Comparison of ENCODE assay signal across 12 cellular contexts in genomic region chr12:10435790-10436189, GRCh38. TPM values are rescaled to one million over a fixed set of nuclear protein-coding genes. Genes with fewer than 3 reads are reported as not detected.
DNase-seq lines count a peak whose midpoint lies in the region; ATAC-seq, FAIRE-seq and TF ChIP-seq lines count a peak whose summit lies in the region.
"Not testable (repeated sequence)": the region's sequence is repeated elsewhere in the genome, so short reads cannot be mapped to it uniquely, and the experiment has no call there.
"Had no signal": no experiment of that assay in that cellular context is flagged by ENCODE, and none has a peak within 500 bp of the region (broad histone marks: within the 10 kb centered on the region; RNA-seq: fewer than 3 reads in every experiment).

KLRC2 (minus strand) TSS chr12:10436010; CDS start chr12:10435986, 24 bp downstream.

- not testable (repeated sequence) for H3K4me3 ChIP-seq in CD8-positive, alpha-beta memory T cell (ENCODE audit: low read length); skeletal muscle satellite cell (ENCODE audit: low read length)

- peak within 1 kb of the TSS; percentile 25 for H3K4me2 ChIP-seq in skeletal muscle satellite cell (ENCODE audit: low read length)

- peak within 1 kb of the TSS in 1 of 8 donors; percentile 34 for H3K27ac Mint-ChIP-seq in CD8-positive, alpha-beta memory T cell
- H3K27ac Mint-ChIP-seq in activated T-cell treated with anti-CD3 and anti-CD28 coated beads, Interleukin-2, amount 50 U/mL, for 24 hours: peak within 1 kb of the TSS; percentile 41
- H3K27ac Mint-ChIP-seq in endothelial cell (ENCODE audit: unreplicated experiment): not testable (repeated sequence)

- H3K9ac ChIP-seq in skeletal muscle satellite cell (ENCODE audit: low read depth, low read length): not testable (repeated sequence)

- TF ChIP-seq CTCF in endothelial cell (IDR thresholded peaks at IDR 0.05; ENCODE audit: unreplicated experiment): not testable (repeated sequence)

- intact Hi-C loops in left colon (cut with DNase I, micrococcal nuclease): not testable (repeated sequence)

- not testable (repeated sequence) for H3K36me3 Mint-ChIP-seq in CD8-positive, alpha-beta memory T cell; activated T-cell treated with anti-CD3 and anti-CD28 coated beads, Interleukin-2, amount 50 U/mL, for 24 hours (ENCODE audit: low read depth); endothelial cell (ENCODE audit: low read depth, unreplicated experiment)

- not testable (repeated sequence) for H3K4me1 ChIP-seq in CD8-positive, alpha-beta memory T cell (ENCODE audit: insufficient read depth, low read length); skeletal muscle satellite cell (ENCODE audit: control insufficient read depth, insufficient read depth, low read length)

- H3K9me3 ChIP-seq in CD8-positive, alpha-beta memory T cell (ENCODE audit: low read length); skeletal muscle satellite cell (replicated peaks; ENCODE audit: low read length): not testable (repeated sequence)

- FAIRE-seq in RCC 7860 (lab: Jason Lieb, UNC): not testable (repeated sequence)

- H3K27me3 ChIP-seq in CD8-positive, alpha-beta memory T cell (ENCODE audit: insufficient read depth, low read length, poor library complexity, severe bottlenecking); skeletal muscle satellite cell (ENCODE audit: control insufficient read depth, insufficient read depth, low read length): not testable (repeated sequence)

- H3K27ac ChIP-seq in CD8-positive, alpha-beta memory T cell (ENCODE audit: low read depth, low read length): not testable (repeated sequence)

- H3K27me3 Mint-ChIP-seq in CD8-positive, alpha-beta memory T cell; activated T-cell treated with anti-CD3 and anti-CD28 coated beads, Interleukin-2, amount 50 U/mL, for 24 hours; endothelial cell (ENCODE audit: unreplicated experiment): not testable (repeated sequence)

- POLR2A ChIA-PET in CD8-positive, alpha-beta memory T cell (lab: Charles Lee): not testable (repeated sequence)

- ATAC-seq in left colon: peak; percentile 85

- not testable (repeated sequence) for H3K4me1 Mint-ChIP-seq in CD8-positive, alpha-beta memory T cell; activated T-cell treated with anti-CD3 and anti-CD28 coated beads, Interleukin-2, amount 50 U/mL, for 24 hours (ENCODE audit: low read depth); endothelial cell (ENCODE audit: unreplicated experiment)

- peak within 1 kb of the TSS in 6 of 7 donors; percentile 3 to 75 (median 60) for H3K4me3 Mint-ChIP-seq in CD8-positive, alpha-beta memory T cell
- H3K4me3 Mint-ChIP-seq in activated T-cell treated with anti-CD3 and anti-CD28 coated beads, Interleukin-2, amount 50 U/mL, for 24 hours; endothelial cell (ENCODE audit: unreplicated experiment): not testable (repeated sequence)

- CTCF ChIA-PET in CD8-positive, alpha-beta memory T cell (lab: Charles Lee): not testable (repeated sequence)

- not testable (repeated sequence) for H3K36me3 ChIP-seq in CD8-positive, alpha-beta memory T cell (ENCODE audit: insufficient read depth, low read length); skeletal muscle satellite cell (ENCODE audit: insufficient read depth, low read length)

- not testable (repeated sequence) for H3K9me3 Mint-ChIP-seq in CD8-positive, alpha-beta memory T cell; activated T-cell treated with anti-CD3 and anti-CD28 coated beads, Interleukin-2, amount 50 U/mL, for 24 hours; endothelial cell (ENCODE audit: unreplicated experiment)

- DNase-seq in CD8-positive, alpha-beta memory T cell: peak in 1 of 5 donors; percentile 26
- peak; percentile 57 for DNase-seq in HT-29 (ENCODE audit: low spot score)
- peak; percentile 57 for DNase-seq in NCI-H146 (lab: John Stamatoyannopoulos, UW)
- peak; percentile 16 for DNase-seq in RCC 7860 (ENCODE audit: low spot score)
- not testable (repeated sequence) for DNase-seq in activated T-cell treated with anti-CD3 and anti-CD28 coated beads, Interleukin-2, amount 50 U/mL, for 24 hours
- peak; percentile 5 for DNase-seq in endothelial cell (ENCODE audit: low spot score)
- peak; percentile 23 to 41 for DNase-seq in left colon

RNA-seq across cellular contexts. Expression of gene KLRC2, which starts in this region (rescaled TPM):
- 1 to 10 TPM; 4.9 to 5.7 TPM for total RNA-seq in CD8-positive, alpha-beta memory T cell
- polyA plus RNA-seq in CD8-positive, alpha-beta memory T cell: 13.3 TPM
- 2.7 and 3.0 TPM in 2 replicates for total RNA-seq in HT-29 (2014; rRNA removed; shearing (Covaris generic))
- total RNA-seq in endothelial cell (ENCODE audit: unreplicated experiment) (not detected), left colon (1 to 10 TPM in 1 of 2 donors, under 1 TPM in 1; 0.89 to 1.7 TPM)
- 0.51 TPM in 1 of 2 replicates, not detected in the other for total RNA-seq in skeletal muscle satellite cell (2012; rRNA removed)
- total RNA-seq: activated T-helper 1 cell treated with anti-CD3 and anti-CD28 coated beads, Interleukin-12 subunit alpha, Interleukin-12 subunit beta, Interleukin-2, Interleukin-4 antibody, amounts not matched to agents 30 ng/mL and 10 ng/mL and 1 ng/mL, durations not matched to agents 14 hours and 24 hours and 36 hours; epithelial cell of proximal tubule had no signal
- polyA plus RNA-seq: AG04450, IgD-negative memory B cell had no signal

Comparison
In these comparisons a context has a peak if more than half of its experiments do, and no peak if none do; other contexts are left out.
1. Peak in DNase-seq in endothelial cell; RNA of the gene not detected or under 1 TPM.